Comparison of ENCODE assay signal across 32 cellular contexts in genomic region chr3:136835079-136835816, GRCh38. TPM values are rescaled to one million over a fixed set of nuclear protein-coding genes. Genes with fewer than 3 reads are reported as not detected.
A peak's percentile ranks its signal among the peaks of the same experiment; 100 is the strongest.
DNase-seq lines count a peak whose midpoint lies in the region; ATAC-seq, FAIRE-seq and TF ChIP-seq lines count a peak whose summit lies in the region.
"Had no signal": no experiment of that assay in that cellular context is flagged by ENCODE, and none has a peak within 500 bp of the region (broad histone marks: within the 10 kb centered on the region; RNA-seq: fewer than 3 reads in every experiment).

No MANE protein-coding gene starts in this region.

- intact Hi-C loops in kidney (cut with DNase I), result no loop called here

- peak overlapping the region; percentile 44; the same call in 1 of the 2 replicates for H3K4me3 Mint-ChIP-seq in HFFc6
- H3K4me3 Mint-ChIP-seq: activated CD4-positive, alpha-beta T cell treated with anti-CD3 and anti-CD28 coated beads for 36 hours; activated naive CD8-positive, alpha-beta T cell treated with anti-CD3 and anti-CD28 coated beads, Interleukin-2, amount 10 ng/mL, durations not matched to agents 7 days and 5 days; CD14-positive monocyte; neural crest cell; stimulated activated naive CD8-positive, alpha-beta T cell treated with anti-CD3 and anti-CD28 coated beads, Interleukin-15, Interleukin-2, amounts not matched to agents 100 ng/mL and 50 ng/mL, for 24 hours had no signal

- H3K36me3 ChIP-seq in SJSA1 (peaks cover 12% of the 10 kb centered on the region), kidney (ENCODE audit: control insufficient read depth in 1 of 2, insufficient read depth in 2 of 2, low read length in 2 of 2) (no peaks in the 10 kb centered on the region)
- H3K36me3 ChIP-seq: ascending aorta, colonic mucosa, left ventricle myocardium inferior, thoracic aorta had no signal

- H3K27ac Mint-ChIP-seq in HFFc6, result peak overlapping the region; percentile 77
- H3K27ac Mint-ChIP-seq: activated CD4-positive, alpha-beta T cell treated with anti-CD3 and anti-CD28 coated beads for 36 hours; activated naive CD8-positive, alpha-beta T cell treated with anti-CD3 and anti-CD28 coated beads, Interleukin-2, amount 10 ng/mL, durations not matched to agents 7 days and 5 days; stimulated activated naive CD8-positive, alpha-beta T cell treated with anti-CD3 and anti-CD28 coated beads, Interleukin-15, Interleukin-2, amounts not matched to agents 100 ng/mL and 50 ng/mL, for 24 hours had no signal

- H3K4me3 ChIP-seq in SJSA1 (no peak overlapping the region), kidney (ENCODE audit: low read length in 2 of 2) (no peak overlapping the region)
- H3K4me3 ChIP-seq: ascending aorta, colonic mucosa, left ventricle myocardium inferior, thoracic aorta had no signal

- H3K27ac ChIP-seq in SJSA1, result peak overlapping the region; percentile 6; the same call in 1 of the 2 replicates
- H3K27ac ChIP-seq in kidney (ENCODE audit: low read depth in 2 of 2, low read length in 2 of 2), result no peak overlapping the region
- H3K27ac ChIP-seq: colonic mucosa, epithelial cell of prostate, left ventricle myocardium inferior, thoracic aorta, VCaP had no signal

- peak; percentile 74 for FAIRE-seq in kidney (lab: Jason Lieb, UNC)

- DNase-seq in GF-D8 (lab: John Stamatoyannopoulos, UW) (peak; percentile 6), HFFc6 (no peak), SJSA1 (ENCODE audit: low read depth in 1 of 2, low spot score in 2 of 2) (no peak), kidney (no peak), hippocampal formation (lab: John Stamatoyannopoulos, UW) (no peak), NCI-H1105 treated with DMSO at 0.1 percent for 48 hours (lab: John Stamatoyannopoulos, UW) (no peak)
- DNase-seq: activated CD4-positive, alpha-beta T cell treated with anti-CD3 and anti-CD28 coated beads for 36 hours; activated effector memory CD4-positive, alpha-beta T cell treated with Interleukin-2 at 50 U/mL for 16 hours; activated naive CD8-positive, alpha-beta T cell treated with anti-CD3 and anti-CD28 coated beads, Interleukin-2, amount 10 ng/mL, durations not matched to agents 7 days and 5 days; colonic mucosa; DMS79 treated with DMSO at 0.1 percent for 48 hours; effector CD8-positive, alpha-beta T cell; GOT3; islet precursor cell; Kasumi-1; left ventricle myocardium inferior; mesenchymal stem cell; NCI-H1694 treated with DMSO at 0.1 percent for 48 hours; NCI-H2171; NCI-H510A; posterior cingulate gyrus; right cardiac atrium; stimulated activated CD8-positive, alpha-beta memory T cell treated with anti-CD3 and anti-CD28 coated beads, Interleukin-4, amount 100 ng/mL, for 48 hours had no signal

- H3K4me1 ChIP-seq in SJSA1 (replicated peaks), result peaks cover 43% of the 10 kb centered on the region
- H3K4me1 ChIP-seq in kidney (ENCODE audit: control insufficient read depth in 1 of 2, insufficient read depth in 1 of 2, low read depth in 1 of 2, low read length in 2 of 2), result no peaks in the 10 kb centered on the region
- H3K4me1 ChIP-seq: colonic mucosa had no signal

- peaks cover 12% of the 10 kb centered on the region for H3K36me3 Mint-ChIP-seq in HFFc6 (ENCODE audit: low read depth)

- H3K9me3 Mint-ChIP-seq in HFFc6, result no peaks in the 10 kb centered on the region
- H3K9me3 Mint-ChIP-seq: activated naive CD8-positive, alpha-beta T cell treated with anti-CD3 and anti-CD28 coated beads, Interleukin-2, amount 10 ng/mL, durations not matched to agents 7 days and 5 days; stimulated activated naive CD8-positive, alpha-beta T cell treated with anti-CD3 and anti-CD28 coated beads, Interleukin-15, Interleukin-2, amounts not matched to agents 100 ng/mL and 50 ng/mL, for 24 hours had no signal

- ATAC-seq in HG02973 (IDR thresholded peaks at IDR 0.05; ENCODE audit: unreplicated experiment) (no peak), HG03135 (IDR thresholded peaks at IDR 0.05; ENCODE audit: unreplicated experiment) (no peak)
- ATAC-seq: activated CD4-positive, alpha-beta T cell treated with anti-CD3 and anti-CD28 coated beads for 36 hours; right cardiac atrium had no signal

- H3K9me3 ChIP-seq in SJSA1 (replicated peaks), result no peaks in the 10 kb centered on the region
- no peaks in the 10 kb centered on the region for H3K9me3 ChIP-seq in kidney (ENCODE audit: control insufficient read depth in 1 of 2, low read length in 2 of 2)
- H3K9me3 ChIP-seq: ascending aorta, colonic mucosa, left ventricle myocardium inferior, thoracic aorta had no signal

- H3K27me3 Mint-ChIP-seq in HFFc6 (ENCODE audit: insufficient read depth), result no peaks in the 10 kb centered on the region

- H3K4me1 Mint-ChIP-seq in HFFc6 (ENCODE audit: low read depth), result peaks cover 77% of the 10 kb centered on the region

- no peak for TF ChIP-seq CTCF in HFFc6 (IDR thresholded peaks at IDR 0.05)
- no peak for TF ChIP-seq CTCF in kidney (IDR thresholded peaks at IDR 0.05; ENCODE audit: borderline replicate concordance, extremely low read depth, insufficient read depth)

- no peaks in the 10 kb centered on the region for H3K27me3 ChIP-seq in SJSA1 (replicated peaks)
- H3K27me3 ChIP-seq: ascending aorta, colonic mucosa had no signal

- H3K9ac ChIP-seq in kidney (ENCODE audit: low read length in 2 of 2), result no peak overlapping the region

RNA-seq across cellular contexts. Expression of gene SLC35G2, which starts 16.3 kb away (rescaled TPM):
- 10 to 100 TPM; 19.4 to 23.9 (median 22.1) TPM for total RNA-seq in HFFc6 (2021; fragmentation: NEBNext Ultra II Directional; extraction: Animal tissue kit (Norgen Biotek cat#: 25700))
- total RNA-seq in SJSA1 (2014; rRNA removed; shearing (Covaris generic)), result 29.0 and 39.4 TPM in 2 replicates
- total RNA-seq in kidney, result 5.4 TPM
- 4.2 TPM for polyA plus RNA-seq in kidney (ENCODE audit: insufficient read depth, low read depth, low replicate concordance)
- polyA plus RNA-seq: CD14-positive monocyte had no signal

RNA-seq across cellular contexts. Expression of gene NCK1, which starts 26.8 kb away (rescaled TPM):
- 10 to 100 TPM; 37.3 to 48.3 (median 40.8) TPM for total RNA-seq in HFFc6 (2021; fragmentation: NEBNext Ultra II Directional; extraction: Animal tissue kit (Norgen Biotek cat#: 25700))
- 42.2 and 69.3 TPM in 2 replicates for total RNA-seq in SJSA1 (2014; rRNA removed; shearing (Covaris generic))
- total RNA-seq in kidney, result 46.8 TPM
- 12.6 TPM for polyA plus RNA-seq in kidney (ENCODE audit: insufficient read depth, low read depth, low replicate concordance)
